2 cellular contexts compared by ENCODE assay signal in genomic region chr5:52870448-52870847, GRCh38.
TF ChIP-seq lines count a peak whose summit lies in the region.

No MANE protein-coding gene starts in this region.

TF ChIP-seq in IMR-90, 13 proteins besides CTCF, POLR2A, EP300 and RAD21 (continued from another document):
- TF ChIP-seq CEBPB (IDR thresholded peaks at IDR 0.05; ENCODE audit: low read depth, low read length) = no peak
- no peak for TF ChIP-seq MAZ (IDR thresholded peaks at IDR 0.05; ENCODE audit: borderline replicate concordance, low read depth, low read length)
- no peak for TF ChIP-seq RFX5 (IDR thresholded peaks at IDR 0.05; ENCODE audit: low read depth, low read length)
- no peak for TF ChIP-seq SMC3 (IDR thresholded peaks at IDR 0.05; ENCODE audit: low read depth, low read length)
- no peak for TF ChIP-seq NFE2L2 (IDR thresholded peaks at IDR 0.05; ENCODE audit: low read depth, low read length)
- TF ChIP-seq MXI1 (IDR thresholded peaks at IDR 0.05; ENCODE audit: borderline replicate concordance, low read depth, low read length) = no peak
- TF ChIP-seq CHD1 (IDR thresholded peaks at IDR 0.05; ENCODE audit: low read depth, low read length) = no peak
- TF ChIP-seq FOS (IDR thresholded peaks at IDR 0.05; ENCODE audit: low read depth, low read length) = no peak

TF ChIP-seq in SK-N-SH treated with all-trans-retinoic acid at 6 μM for 48 hours, 23 proteins besides CTCF, POLR2A, EP300 and RAD21 (continued from another document):
- TF ChIP-seq BACH2 (CRISPR knock-in tag; IDR thresholded peaks at IDR 0.05; ENCODE audit: borderline replicate concordance) (no peak), PATZ1 (CRISPR knock-in tag; IDR thresholded peaks at IDR 0.05; ENCODE audit: borderline replicate concordance) (no peak), CSDC2 (CRISPR knock-in tag; IDR thresholded peaks at IDR 0.05) (no peak), GLIS3 (CRISPR knock-in tag; IDR thresholded peaks at IDR 0.05) (no peak), SNAI2 (CRISPR knock-in tag; IDR thresholded peaks at IDR 0.05) (no peak), OSR1 (CRISPR knock-in tag; IDR thresholded peaks at IDR 0.05) (no peak), ZC3H10 (CRISPR knock-in tag; IDR thresholded peaks at IDR 0.05) (no peak), ZNF70 (CRISPR knock-in tag; IDR thresholded peaks at IDR 0.05) (no peak), ESRRG (CRISPR knock-in tag; IDR thresholded peaks at IDR 0.05) (no peak), TCF4 (CRISPR knock-in tag; IDR thresholded peaks at IDR 0.05; ENCODE audit: borderline replicate concordance) (no peak)
